1 cellular context compared by ENCODE assay signal in the genomic region with DNA sequence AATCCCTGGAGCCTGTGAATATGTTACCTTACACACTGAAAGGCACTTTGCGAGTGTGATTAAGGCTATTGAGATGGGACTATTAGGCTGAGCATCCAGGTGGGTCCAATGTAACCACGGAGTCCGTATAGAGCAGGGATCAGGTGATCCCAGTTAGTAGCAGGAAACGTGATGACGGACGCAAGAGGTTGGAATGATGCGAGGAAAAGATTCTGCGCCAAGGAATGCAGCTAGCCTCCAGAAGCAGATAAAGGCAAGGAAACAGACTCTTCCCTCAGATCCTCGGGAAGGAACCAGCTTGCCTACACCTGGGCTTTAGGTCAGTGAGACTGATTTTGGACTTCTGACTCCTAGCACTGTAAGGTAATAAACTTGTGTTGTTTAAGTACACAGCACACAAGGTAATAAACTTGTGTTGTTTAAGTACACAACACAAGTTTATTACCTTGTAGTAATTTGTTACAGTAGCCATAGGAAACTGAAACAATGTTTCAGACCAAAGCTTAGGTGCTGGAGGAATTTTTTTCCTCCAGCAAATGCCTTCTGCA.
TF ChIP-seq lines count a peak whose summit lies in the region.

No MANE protein-coding gene starts in this region.

TF ChIP-seq in HEK293T, 16 proteins besides CTCF, POLR2A, EP300 and RAD21 (continued from another document):
- TF ChIP-seq SUZ12 (IDR thresholded peaks at IDR 0.05) (no peak), BHLHE40 (IDR thresholded peaks at IDR 0.05; ENCODE audit: borderline replicate concordance) (no peak), SP1 (IDR thresholded peaks at IDR 0.05) (no peak), CTBP1 (IDR thresholded peaks at IDR 0.05; ENCODE audit: borderline replicate concordance) (no peak), TARDBP (IDR thresholded peaks at IDR 0.05) (no peak), FOXM1 (IDR thresholded peaks at IDR 0.05; ENCODE audit: borderline replicate concordance) (no peak), ARNT (IDR thresholded peaks at IDR 0.05) (no peak), LEF1 (IDR thresholded peaks at IDR 0.05; ENCODE audit: borderline replicate concordance) (no peak)
